ENCODE assay signal across 8 cellular contexts in genomic region chr20:24992420-24993205, GRCh38. TPM values are rescaled to one million over a fixed set of nuclear protein-coding genes. Genes with fewer than 3 reads are reported as not detected.
DNase-seq lines count a peak whose midpoint lies in the region; ATAC-seq and TF ChIP-seq lines count a peak whose summit lies in the region.

APMAP (minus strand) TSS chr20:24992751; CDS start chr20:24992688, 63 bp downstream.

- H3K4me3 ChIP-seq in GM12865 (ENCODE audit: low read depth, low read length), result peak within 1 kb of the TSS; percentile 90
- H3K4me3 ChIP-seq in parathyroid adenoma (ENCODE audit: low read depth, low read length), result peak within 1 kb of the TSS; percentile 64
- peak within 1 kb of the TSS; percentile 66 to 80 for H3K4me3 ChIP-seq in tibial artery

- H3K4me1 ChIP-seq in parathyroid adenoma, result peaks cover 24% of the 10 kb centered on the region
- peaks cover 0 to 33% (median 23%) of the 10 kb centered on the region in 4 donors for H3K4me1 ChIP-seq in tibial artery

- peaks cover 28% of the 10 kb centered on the region for H3K79me2 ChIP-seq in parathyroid adenoma

- intact Hi-C loops in Right ventricle myocardium inferior (cut with DNase I) (loop anchor here (2.0 to 5.0 kb wide), 2 partner anchors 200 to 398 kb away; partner anchors contain the start of gene ABHD12), tibial artery (cut with DNase I; ENCODE audit: low total_unique reads) (loop anchor here (1.0 to 10.0 kb wide), 3 partner anchors 73 to 415 kb away; partner anchors contain the start of gene GINS1)

- no peak for TF ChIP-seq CTCF in GM12865 (IDR thresholded peaks at IDR 0.05; ENCODE audit: insufficient read depth, low read depth, low read length, missing control alignments)
- TF ChIP-seq CTCF in parathyroid adenoma (IDR thresholded peaks at IDR 0.05), result no peak
- no peak for TF ChIP-seq CTCF in tibial artery (IDR thresholded peaks at IDR 0.05)

- peak within 1 kb of the TSS; percentile 90 for H2AFZ ChIP-seq in parathyroid adenoma

- peak within 1 kb of the TSS; percentile 70 for H3K9ac ChIP-seq in parathyroid adenoma

- H3K4me2 ChIP-seq in parathyroid adenoma (ENCODE audit: low read length), result peak within 1 kb of the TSS; percentile 86

- peak; percentile 97 for ATAC-seq in HG02642 (IDR thresholded peaks at IDR 0.05; ENCODE audit: poor library complexity, unreplicated experiment)
- ATAC-seq in Right ventricle myocardium inferior, result peak; percentile 97

- H3K36me3 ChIP-seq in parathyroid adenoma (ENCODE audit: control insufficient read depth, insufficient read depth, low read length) (no peaks in the 10 kb centered on the region), tibial artery (no peaks in the 10 kb centered on the region)

- H3K27me3 ChIP-seq in parathyroid adenoma (ENCODE audit: control insufficient read depth, insufficient read depth, low read length) (no peaks in the 10 kb centered on the region), tibial artery (no peaks in the 10 kb centered on the region)

- H3K27ac ChIP-seq in parathyroid adenoma (peak within 1 kb of the TSS; percentile 94), tibial artery (peak within 1 kb of the TSS; percentile 92 to 94)

- H3K9me3 ChIP-seq in parathyroid adenoma (ENCODE audit: control insufficient read depth, low read length) (no peaks in the 10 kb centered on the region), tibial artery (no peaks in the 10 kb centered on the region)

- DNase-seq in GM12865 (ENCODE audit: low read depth), result peak; percentile 96
- peak; percentile 94 for DNase-seq in NCI-H1105 (lab: John Stamatoyannopoulos, UW)
- peak; percentile 88 to 92 for DNase-seq in SW 1271 (lab: John Stamatoyannopoulos, UW)
- DNase-seq in activated naive CD8-positive, alpha-beta T cell treated with anti-CD3 and anti-CD28 coated beads, Interleukin-2, amount 50 U/mL, for 16 hours (ENCODE audit: low read depth, low spot score), result peak; percentile 96
- peak; percentile 99 for DNase-seq in Right ventricle myocardium inferior (ENCODE audit: missing footprints)
- peak; percentile 96 to 97 for DNase-seq in tibial artery

RNA-seq across cellular contexts. Expression of gene APMAP, which starts in this region (rescaled TPM):
- total RNA-seq in Right ventricle myocardium inferior, result 26.8 TPM

Comparison
In these comparisons a context has a peak if more than half of its experiments do, and no peak if none do; other contexts are left out.
1. Peak in every context shown above with its lines: DNase-seq, ATAC-seq, H3K4me3 ChIP-seq and H3K27ac ChIP-seq.